1 cellular context compared by ENCODE assay signal in genomic region chr2:8170954-8171353, GRCh38.
TF ChIP-seq lines count a peak whose summit lies in the region.

No MANE protein-coding gene starts in this region.

TF ChIP-seq in H1, 55 proteins besides CTCF, POLR2A, EP300 and RAD21:
- no peak for TF ChIP-seq KDM4A (IDR thresholded peaks at IDR 0.05; ENCODE audit: low read depth, low read length, severe bottlenecking)
- TF ChIP-seq SAP30 (IDR thresholded peaks at IDR 0.05; ENCODE audit: insufficient read depth, insufficient replicate concordance, low read length): no peak
- TF ChIP-seq BCL11A (IDR thresholded peaks at IDR 0.05; ENCODE audit: low read depth in 2 of 2, low read length in 2 of 2): no peak
- TF ChIP-seq HDAC2 (IDR thresholded peaks at IDR 0.05; ENCODE audit: borderline replicate concordance in 1 of 2, low read depth in 2 of 2, low read length in 2 of 2): no peak
- no peak for TF ChIP-seq RXRA (IDR thresholded peaks at IDR 0.05; ENCODE audit: insufficient read depth, low read depth, low read length)
- no peak for TF ChIP-seq RNF2 (IDR thresholded peaks at IDR 0.05; ENCODE audit: borderline replicate concordance, low read depth, low read length, missing control alignments, poor library complexity, severe bottlenecking)
- no peak for TF ChIP-seq KDM5A (IDR thresholded peaks at IDR 0.05; ENCODE audit: low read length)
- TF ChIP-seq YY1 (IDR thresholded peaks at IDR 0.05; ENCODE audit: low read depth, low read length): no peak
- no peak for TF ChIP-seq KDM1A (IDR thresholded peaks at IDR 0.05; ENCODE audit: borderline replicate concordance, low read length)
- no peak for TF ChIP-seq SP4 (IDR thresholded peaks at IDR 0.05; ENCODE audit: low read length)
- TF ChIP-seq, protein P1, sequence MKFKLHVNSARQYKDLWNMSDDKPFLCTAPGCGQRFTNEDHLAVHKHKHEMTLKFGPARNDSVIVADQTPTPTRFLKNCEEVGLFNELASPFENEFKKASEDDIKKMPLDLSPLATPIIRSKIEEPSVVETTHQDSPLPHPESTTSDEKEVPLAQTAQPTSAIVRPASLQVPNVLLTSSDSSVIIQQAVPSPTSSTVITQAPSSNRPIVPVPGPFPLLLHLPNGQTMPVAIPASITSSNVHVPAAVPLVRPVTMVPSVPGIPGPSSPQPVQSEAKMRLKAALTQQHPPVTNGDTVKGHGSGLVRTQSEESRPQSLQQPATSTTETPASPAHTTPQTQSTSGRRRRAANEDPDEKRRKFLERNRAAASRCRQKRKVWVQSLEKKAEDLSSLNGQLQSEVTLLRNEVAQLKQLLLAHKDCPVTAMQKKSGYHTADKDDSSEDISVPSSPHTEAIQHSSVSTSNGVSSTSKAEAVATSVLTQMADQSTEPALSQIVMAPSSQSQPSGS (IDR thresholded peaks at IDR 0.05; ENCODE audit: low read length): no peak
- TF ChIP-seq ATF3 (IDR thresholded peaks at IDR 0.05; ENCODE audit: insufficient read depth, low read depth, low read length): no peak
- TF ChIP-seq CTBP2 (IDR thresholded peaks at IDR 0.05; ENCODE audit: borderline replicate concordance, insufficient read depth, insufficient read length, low read length): no peak
- TF ChIP-seq, protein P2, sequence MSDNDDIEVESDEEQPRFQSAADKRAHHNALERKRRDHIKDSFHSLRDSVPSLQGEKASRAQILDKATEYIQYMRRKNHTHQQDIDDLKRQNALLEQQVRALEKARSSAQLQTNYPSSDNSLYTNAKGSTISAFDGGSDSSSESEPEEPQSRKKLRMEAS (IDR thresholded peaks at IDR 0.05): no peak
- TF ChIP-seq TCF12 (IDR thresholded peaks at IDR 0.05; ENCODE audit: low read depth, low read length): no peak
